Comparison of ENCODE assay signal across 24 cellular contexts in the genomic region with DNA sequence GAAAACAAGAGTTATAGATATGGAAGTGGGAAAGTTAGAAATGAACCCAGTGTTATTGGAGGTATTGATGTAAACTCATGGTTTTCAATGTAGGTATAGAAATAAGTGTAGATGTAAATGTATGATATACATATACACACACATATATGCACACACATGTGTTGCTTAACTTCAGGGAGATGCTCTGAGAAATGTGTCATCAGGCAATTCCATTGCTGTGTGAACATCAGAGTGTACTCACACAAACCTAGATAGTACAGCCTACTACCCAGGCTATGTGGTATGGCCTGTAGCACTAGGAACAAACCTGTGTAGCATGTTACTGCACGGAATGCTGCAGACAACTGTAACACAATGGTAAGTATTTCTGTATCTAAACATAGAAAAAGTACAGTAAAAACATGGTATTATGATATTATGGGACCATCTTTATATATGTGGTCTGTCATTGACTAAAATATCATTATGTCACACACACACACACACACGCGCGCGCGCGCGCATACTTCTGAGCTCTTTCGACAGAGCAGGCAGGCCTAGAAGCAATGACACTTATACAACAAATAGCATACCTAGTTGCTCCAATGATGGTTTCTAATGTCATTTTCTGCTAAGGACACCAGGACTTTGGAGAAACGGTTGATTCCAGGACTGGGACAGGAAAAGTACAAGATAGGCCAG.
"Had no signal": no experiment of that assay in that cellular context is flagged by ENCODE, and none has a peak within 500 bp of the region (broad histone marks: within the 10 kb centered on the region; RNA-seq: fewer than 3 reads in every experiment).

No MANE protein-coding gene starts in this region.

- H3K4me3 ChIP-seq: ascending aorta, dorsolateral prefrontal cortex, heart left ventricle, pancreas, psoas muscle, right atrium auricular region, upper lobe of left lung had no signal

- H3K4me1 ChIP-seq: ascending aorta, heart left ventricle, pancreas, psoas muscle, right atrium auricular region, upper lobe of left lung had no signal

- FAIRE-seq: colon, pancreas had no signal

- H3K9me3 Mint-ChIP-seq: activated naive CD4-positive, alpha-beta T cell treated with anti-CD3 and anti-CD28 coated beads for 36 hours; activated T-cell treated with anti-CD3 and anti-CD28 coated beads, Interleukin-2, amount 50 U/mL, for 4 hours; activated T-helper 2 cell treated with anti-CD3 and anti-CD28 coated beads, Interferon-gamma antibody, Interleukin-2, Interleukin-4, amounts not matched to agents 10 μg/mL and 5 μg/mL and 100 μg/mL, durations not matched to agents 14 hours and 24 hours and 36 hours; central memory CD8-positive, alpha-beta T cell; memory B cell; nephron had no signal

- H3K9me3 ChIP-seq: ascending aorta, heart left ventricle, neutrophil, pancreas, psoas muscle, right atrium auricular region, upper lobe of left lung had no signal

- H3K27ac ChIP-seq: ascending aorta, brain microvascular endothelial cell, dorsolateral prefrontal cortex, epithelial cell of prostate, heart left ventricle, neutrophil, pancreas, psoas muscle, right atrium auricular region, upper lobe of left lung had no signal

- ATAC-seq: activated T-cell treated with anti-CD3 and anti-CD28 coated beads, Interleukin-2, amount 50 U/mL, for 4 hours; heart left ventricle; left cardiac atrium; pancreas; psoas muscle; SK-N-SH treated with all-trans-retinoic acid at 6 μM for 48 hours had no signal

- H3K4me1 Mint-ChIP-seq: central memory CD8-positive, alpha-beta T cell; memory B cell had no signal

- H3K4me3 Mint-ChIP-seq: activated naive CD4-positive, alpha-beta T cell treated with anti-CD3 and anti-CD28 coated beads for 36 hours; activated T-cell treated with anti-CD3 and anti-CD28 coated beads, Interleukin-2, amount 50 U/mL, for 4 hours; central memory CD8-positive, alpha-beta T cell; memory B cell; nephron had no signal

- H3K27ac Mint-ChIP-seq: activated naive CD4-positive, alpha-beta T cell treated with anti-CD3 and anti-CD28 coated beads for 36 hours; activated T-helper 2 cell treated with anti-CD3 and anti-CD28 coated beads, Interferon-gamma antibody, Interleukin-2, Interleukin-4, amounts not matched to agents 10 μg/mL and 5 μg/mL and 100 μg/mL, durations not matched to agents 14 hours and 24 hours and 36 hours; memory B cell; nephron had no signal

- H3K36me3 ChIP-seq: ascending aorta, brain microvascular endothelial cell, heart left ventricle, neutrophil, pancreas, right atrium auricular region, upper lobe of left lung had no signal

- DNase-seq: activated CD4-positive, alpha-beta T cell treated with anti-CD3 and anti-CD28 coated beads for 1 hour; activated CD4-positive, alpha-beta T cell treated with anti-CD3 and anti-CD28 coated beads, Interleukin-2, amount 50 U/mL, for 4 hours; activated naive CD4-positive, alpha-beta T cell treated with anti-CD3 and anti-CD28 coated beads for 36 hours; activated T-cell treated with anti-CD3 and anti-CD28 coated beads, Interleukin-2, amount 50 U/mL, for 4 hours; brain microvascular endothelial cell; heart left ventricle; islet precursor cell; left cardiac atrium; pancreas; psoas muscle; stimulated activated CD4-positive, alpha-beta T cell treated with anti-CD3 and anti-CD28 coated beads, Interleukin-4, amount 100 ng/mL, for 24 hours; stimulated activated naive CD4-positive, alpha-beta T cell treated with Interleukin-2 at 50 U/mL for 16 hours; upper lobe of left lung had no signal

- H3K27me3 ChIP-seq: ascending aorta, brain microvascular endothelial cell, pancreas, right atrium auricular region, upper lobe of left lung had no signal

- H3K36me3 Mint-ChIP-seq: memory B cell had no signal
